1 cellular context compared by ENCODE assay signal in genomic region chr11:112524808-112525207, GRCh38.
TF ChIP-seq lines count a peak whose summit lies in the region.

No MANE protein-coding gene starts in this region.

TF ChIP-seq in H1, 55 proteins besides CTCF, POLR2A, EP300 and RAD21:
- TF ChIP-seq TAF7 (optimal IDR thresholded peaks at IDR 0.05; ENCODE audit: borderline replicate concordance, low read depth, low read length) (no peak), CBX5 (IDR thresholded peaks at IDR 0.05; ENCODE audit: low read depth, low read length) (no peak), NRF1 (IDR thresholded peaks at IDR 0.05; ENCODE audit: low read depth, low read length) (no peak), POLR2AphosphoS5 (IDR thresholded peaks at IDR 0.05; ENCODE audit: low read depth, low read length) (no peak)
